In genomic region chr10:23081891-23082290, GRCh38 we compare ENCODE assay signal across 12 cellular contexts. TPM values are rescaled to one million over a fixed set of nuclear protein-coding genes. Genes with fewer than 3 reads are reported as not detected.
A peak's percentile ranks its signal among the peaks of the same experiment; 100 is the strongest.
DNase-seq lines count a peak whose midpoint lies in the region; ATAC-seq and TF ChIP-seq lines count a peak whose summit lies in the region.
"Had no signal": no experiment of that assay in that cellular context is flagged by ENCODE, and none has a peak within 500 bp of the region (broad histone marks: within the 10 kb centered on the region; RNA-seq: fewer than 3 reads in every experiment).

No MANE protein-coding gene starts in this region.

- H2AFZ ChIP-seq in OCI-LY7 (ENCODE audit: low read length), result no peak overlapping the region

- H3K9me2 ChIP-seq in OCI-LY7 (ENCODE audit: insufficient read depth, low read length), result no peaks in the 10 kb centered on the region

- no peaks in the 10 kb centered on the region for H3K27me3 ChIP-seq in cardiac muscle cell

- ATAC-seq in left ventricle myocardium superior (no peak), GM18520 (IDR thresholded peaks at IDR 0.05; ENCODE audit: unreplicated experiment) (no peak), HG03039 (IDR thresholded peaks at IDR 0.05; ENCODE audit: unreplicated experiment) (no peak), HG02938 (IDR thresholded peaks at IDR 0.05; ENCODE audit: unreplicated experiment) (no peak)

- H3K4me3 ChIP-seq in cardiac muscle cell (no peak overlapping the region), OCI-LY7 (ENCODE audit: low read depth, low read length, poor library complexity, severe bottlenecking) (no peak overlapping the region), epithelial cell of proximal tubule (ENCODE audit: low read depth, low read length) (no peak overlapping the region)

- no peaks in the 10 kb centered on the region for H3K79me2 ChIP-seq in OCI-LY7 (ENCODE audit: insufficient read depth, low read depth, low read length)

- TF ChIP-seq CTCF in cardiac muscle cell (IDR thresholded peaks at IDR 0.05; ENCODE audit: low read depth, low read length), result peak; percentile 39
- peak; percentile 62 for TF ChIP-seq CTCF in OCI-LY7 (conservative IDR thresholded peaks at IDR 0.05; ENCODE audit: low read length)
- TF ChIP-seq CTCF in epithelial cell of proximal tubule (conservative IDR thresholded peaks at IDR 0.05; ENCODE audit: low read depth, low read length), result peak; percentile 53

- no peak overlapping the region for H3K27ac ChIP-seq in cardiac muscle cell
- H3K27ac ChIP-seq in OCI-LY7 (ENCODE audit: low read depth, low read length, poor library complexity, severe bottlenecking), result no peak overlapping the region

- no peaks in the 10 kb centered on the region for H4K20me1 ChIP-seq in OCI-LY7 (ENCODE audit: insufficient read depth, low read length)

- CTCF ChIA-PET in OCI-LY7 (lab: Charles Lee; ENCODE audit: unreplicated experiment), result no interaction called here

- POLR2A ChIA-PET in OCI-LY7 (lab: Charles Lee), result no interaction called here

- H3K4me1 ChIP-seq in cardiac muscle cell (ENCODE audit: low read depth) (no peaks in the 10 kb centered on the region), OCI-LY7 (ENCODE audit: insufficient read depth, low read length, poor library complexity, severe bottlenecking) (no peaks in the 10 kb centered on the region)

- H3K9me3 ChIP-seq in cardiac muscle cell (ENCODE audit: low read depth), result no peaks in the 10 kb centered on the region
- H3K9me3 ChIP-seq in OCI-LY7 (ENCODE audit: low read length), result no peaks in the 10 kb centered on the region

- no TSS peak for BruUV-seq in OCI-LY7 (replicated peaks; lab: Mats Ljungman, UMichigan)

- intact Hi-C loops in left ventricle myocardium superior (cut with micrococcal nuclease), result no loop called here
- intact Hi-C loops in OCI-LY7 (cut with micrococcal nuclease; ENCODE audit: unreplicated experiment), result no loop called here

- H3K4me2 ChIP-seq in OCI-LY7 (ENCODE audit: low read length), result no peak overlapping the region

- DNase-seq in cardiac muscle cell (ENCODE audit: low read depth in 1 of 2, low spot score in 1 of 2) (peak in 1 of 2 donors; percentile 38), left ventricle myocardium superior (no peak), OCI-LY7 (ENCODE audit: low spot score) (no peak), epithelial cell of proximal tubule (ENCODE audit: low read depth) (no peak), DMS79 treated with DMSO at 0.1 percent for 48 hours (lab: John Stamatoyannopoulos, UW) (no peak)
- DNase-seq: activated T-cell treated with anti-CD3 and anti-CD28 coated beads, Interleukin-2, amount 50 U/mL, for 1 hour; CD4-positive, alpha-beta T cell; naive B cell; SHP77 had no signal

- H3K36me3 ChIP-seq in cardiac muscle cell (no peaks in the 10 kb centered on the region), OCI-LY7 (ENCODE audit: insufficient read depth, low read length) (no peaks in the 10 kb centered on the region)

RNA-seq across cellular contexts. Expression of gene MSRB2, which starts 13.5 kb away (rescaled TPM):
- total RNA-seq in cardiac muscle cell (32.9 and 50.4 TPM in 2 replicates), left ventricle myocardium superior (182 TPM), OCI-LY7 (2022) (17.6 and 18.1 TPM in 2 replicates), epithelial cell of proximal tubule (13.5 and 20.6 TPM in 2 replicates)
- polyA plus RNA-seq in cardiac muscle cell, result 149 and 156 TPM in 2 replicates
- total RNA-seq in OCI-LY7 (2014; rRNA removed; shearing (Covaris generic)), result 7.2 and 8.1 TPM in 2 replicates
